8 cellular contexts compared by ENCODE assay signal in the genomic region with DNA sequence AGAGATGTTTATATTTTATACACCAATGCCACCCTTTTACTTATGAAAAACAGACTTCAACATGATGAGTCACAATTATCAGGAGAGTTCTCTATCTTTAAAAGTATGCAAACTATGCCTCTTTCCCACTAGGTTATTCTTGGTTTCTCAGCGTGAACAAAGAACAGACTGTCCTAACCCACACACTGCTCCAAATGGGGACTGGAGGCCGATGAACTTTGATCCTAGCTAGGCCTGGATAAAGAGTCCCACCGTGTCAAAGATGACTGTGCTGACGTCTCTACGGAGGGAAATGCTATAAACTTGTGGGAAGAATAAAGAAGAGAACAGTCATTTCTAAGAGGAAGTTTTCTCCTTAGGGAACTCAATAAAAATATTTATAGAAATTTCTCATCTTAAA.
DNase-seq lines count a peak whose midpoint lies in the region; ATAC-seq, FAIRE-seq and TF ChIP-seq lines count a peak whose summit lies in the region.

No MANE protein-coding gene starts in this region.

- FAIRE-seq in RCC 7860 (lab: Jason Lieb, UNC): peak; percentile 92

- WGBS in gastroesophageal sphincter (ENCODE audit: low coverage in 1 of 2), 2 donors: 0 to 15% methylated on average over 3 to 5 of the region's 5 CpGs

- no peaks in the 10 kb centered on the region for H3K27me3 ChIP-seq in gastroesophageal sphincter

- H3K4me3 ChIP-seq in gastroesophageal sphincter: no peak overlapping the region

- TF ChIP-seq POLR2A in gastroesophageal sphincter (IDR thresholded peaks at IDR 0.05): no peak

- peak; percentile 85 for TF ChIP-seq EP300 in gastroesophageal sphincter (IDR thresholded peaks at IDR 0.05)

- ATAC-seq in GM21423 (IDR thresholded peaks at IDR 0.05; ENCODE audit: unreplicated experiment): peak; percentile 48
- ATAC-seq in gastroesophageal sphincter: peak; percentile 97
- no peak for ATAC-seq in GM21576 (IDR thresholded peaks at IDR 0.05; ENCODE audit: unreplicated experiment)

- peaks cover 19 to 42% (median 23%) of the 10 kb centered on the region in 3 donors for H3K4me1 ChIP-seq in gastroesophageal sphincter

- peak overlapping the region; percentile 79 to 88 (median 86) for H3K27ac ChIP-seq in gastroesophageal sphincter

- DNase-seq in RCC 7860 (ENCODE audit: low spot score) (peak; percentile 85), renal cortical epithelial cell (ENCODE audit: low read depth) (peak; percentile 98), NCI-H1930 (lab: John Stamatoyannopoulos, UW) (no peak), middle frontal gyrus (ENCODE audit: extremely low spot score, low spot score) (no peak)
- DNase-seq in stimulated activated CD4-positive, alpha-beta T cell treated with anti-CD3 and anti-CD28 coated beads, Interleukin-2, amount 100 ng/mL, for 48 hours: no peak

- H3K9me3 ChIP-seq in gastroesophageal sphincter: no peaks in the 10 kb centered on the region

- H3K36me3 ChIP-seq in gastroesophageal sphincter: peaks cover 0 to 13% of the 10 kb centered on the region in 2 donors

- TF ChIP-seq CTCF in gastroesophageal sphincter (IDR thresholded peaks at IDR 0.05): no peak

Comparison
In these comparisons a context has a peak if more than half of its experiments do, and no peak if none do; other contexts are left out.
1. DNase-seq: peak in RCC 7860 (single experiment) and renal cortical epithelial cell (single experiment); none in stimulated activated CD4-positive, alpha-beta T cell treated with anti-CD3 and anti-CD28 coated beads, Interleukin-2, amount 100 ng/mL, for 48 hours (0 of 2), NCI-H1930 (0 of 2) and middle frontal gyrus (single experiment).